ENCODE assay signal across 8 cellular contexts in genomic region chr13:50127017-50127725, GRCh38.
DNase-seq lines count a peak whose midpoint lies in the region; ATAC-seq and TF ChIP-seq lines count a peak whose summit lies in the region.

No MANE protein-coding gene starts in this region.

- no peaks in the 10 kb centered on the region for H3K9me3 ChIP-seq in effector memory CD4-positive, alpha-beta T cell (ENCODE audit: control insufficient read depth, low read length)
- H3K9me3 ChIP-seq in muscle layer of colon (ENCODE audit: low read length) (peaks cover 16% of the 10 kb centered on the region), tibial artery (no peaks in the 10 kb centered on the region)

- no peaks in the 10 kb centered on the region for H3K9me3 Mint-ChIP-seq in activated CD4-positive, alpha-beta T cell treated with anti-CD3 and anti-CD28 coated beads, Interleukin-2, amount 10 ng/mL, durations not matched to agents 7 days and 5 days

- DNase-seq in GF-D8 (lab: John Stamatoyannopoulos, UW), result peak; percentile 69
- peak; percentile 64 for DNase-seq in activated CD4-positive, alpha-beta T cell treated with anti-CD3 and anti-CD28 coated beads, Interleukin-2, amount 10 ng/mL, durations not matched to agents 7 days and 5 days
- DNase-seq in effector memory CD4-positive, alpha-beta T cell, result peak in 2 of 3 donors; percentile 30 to 40
- peak; percentile 64 to 75 for DNase-seq in tibial artery
- DNase-seq in NAMALWA (ENCODE audit: low spot score), result no peak

- POLR2A ChIA-PET in activated CD4-positive, alpha-beta T cell treated with anti-CD3 and anti-CD28 coated beads, Interleukin-2, amount 10 ng/mL, durations not matched to agents 7 days and 5 days (lab: Charles Lee), result interaction anchor here (2.1 kb wide), 1 partner anchor 45 kb away, joined by 7 read pairs; no protein-coding TSS in a partner anchor

- ATAC-seq in esophagus mucosa, result no peak
- no peak for ATAC-seq in HG03025 (IDR thresholded peaks at IDR 0.05; ENCODE audit: low FRiP score, unreplicated experiment)

- H3K27me3 Mint-ChIP-seq in activated CD4-positive, alpha-beta T cell treated with anti-CD3 and anti-CD28 coated beads, Interleukin-2, amount 10 ng/mL, durations not matched to agents 7 days and 5 days, result peaks cover 46% of the 10 kb centered on the region

- H3K36me3 ChIP-seq in effector memory CD4-positive, alpha-beta T cell (ENCODE audit: control insufficient read depth, insufficient read depth, low read length), result no peaks in the 10 kb centered on the region
- H3K36me3 ChIP-seq in muscle layer of colon (ENCODE audit: insufficient read depth, low read length) (no peaks in the 10 kb centered on the region), tibial artery (no peaks in the 10 kb centered on the region)

- H3K4me3 Mint-ChIP-seq in activated CD4-positive, alpha-beta T cell treated with anti-CD3 and anti-CD28 coated beads, Interleukin-2, amount 10 ng/mL, durations not matched to agents 7 days and 5 days, result peak overlapping the region; percentile 81

- peak overlapping the region; percentile 99 for H3K27ac ChIP-seq in effector memory CD4-positive, alpha-beta T cell (ENCODE audit: insufficient read depth, low read length, poor library complexity, severe bottlenecking)
- H3K27ac ChIP-seq in muscle layer of colon (ENCODE audit: low read depth, low read length) (peak overlapping the region; percentile 32), tibial artery (peak overlapping the region; percentile 100)

- peaks cover 21% of the 10 kb centered on the region for H3K36me3 Mint-ChIP-seq in activated CD4-positive, alpha-beta T cell treated with anti-CD3 and anti-CD28 coated beads, Interleukin-2, amount 10 ng/mL, durations not matched to agents 7 days and 5 days (ENCODE audit: low read depth)

- peaks cover 51% of the 10 kb centered on the region for H3K4me1 ChIP-seq in effector memory CD4-positive, alpha-beta T cell (ENCODE audit: control insufficient read depth, insufficient read depth, low read length, poor library complexity, severe bottlenecking)
- H3K4me1 ChIP-seq in muscle layer of colon (ENCODE audit: insufficient read depth, low read length) (peaks cover 52% of the 10 kb centered on the region), tibial artery (peaks cover 0 to 45% (median 28%) of the 10 kb centered on the region in 4 donors)

- H3K4me1 Mint-ChIP-seq in activated CD4-positive, alpha-beta T cell treated with anti-CD3 and anti-CD28 coated beads, Interleukin-2, amount 10 ng/mL, durations not matched to agents 7 days and 5 days, result peaks cover 66% of the 10 kb centered on the region

- peak overlapping the region; percentile 90 for H3K4me3 ChIP-seq in effector memory CD4-positive, alpha-beta T cell (ENCODE audit: insufficient read depth, low read depth, low read length, poor library complexity, severe bottlenecking)
- H3K4me3 ChIP-seq in muscle layer of colon (ENCODE audit: low read depth in 1 of 2, low read length in 2 of 2), result peak overlapping the region; percentile 52 to 92
- peak overlapping the region; percentile 39 to 95 for H3K4me3 ChIP-seq in tibial artery

- peak overlapping the region; percentile 97 for H3K27ac Mint-ChIP-seq in activated CD4-positive, alpha-beta T cell treated with anti-CD3 and anti-CD28 coated beads, Interleukin-2, amount 10 ng/mL, durations not matched to agents 7 days and 5 days

- intact Hi-C loops in tibial artery (cut with DNase I; ENCODE audit: low total_unique reads), result loop anchor here (10.0 kb wide), 2 partner anchors 332 to 1608 kb away; partner anchors contain the start of gene KPNA3

- H3K27me3 ChIP-seq in effector memory CD4-positive, alpha-beta T cell (replicated peaks; ENCODE audit: control insufficient read depth, insufficient read depth, low read length, poor library complexity, severe bottlenecking), result peaks cover 39% of the 10 kb centered on the region
- H3K27me3 ChIP-seq in muscle layer of colon (ENCODE audit: control insufficient read depth in 1 of 2, insufficient read depth in 2 of 2, low read length in 2 of 2) (peaks cover 57% of the 10 kb centered on the region in 2 donors), tibial artery (peaks cover 2% of the 10 kb centered on the region in 2 donors)

- CTCF ChIA-PET in activated CD4-positive, alpha-beta T cell treated with anti-CD3 and anti-CD28 coated beads, Interleukin-2, amount 10 ng/mL, durations not matched to agents 7 days and 5 days (lab: Charles Lee), result interaction anchor here (0.7 to 3.0 kb wide), 10 partner anchors 15 to 970 kb away, joined by 3 to 9 read pairs (median 3); partner anchors contain the start of gene TRIM13

- TF ChIP-seq CTCF in tibial artery (IDR thresholded peaks at IDR 0.05), result no peak

- H3K9ac ChIP-seq in muscle layer of colon (ENCODE audit: low read length), result no peak overlapping the region

Comparison
In these comparisons a context has a peak if more than half of its experiments do, and no peak if none do; other contexts are left out.
1. H3K27ac ChIP-seq: peak in every context shown above with its lines; median percentile 100 in tibial artery; 99 in effector memory CD4-positive, alpha-beta T cell; 32 in muscle layer of colon.